In the genomic region with DNA sequence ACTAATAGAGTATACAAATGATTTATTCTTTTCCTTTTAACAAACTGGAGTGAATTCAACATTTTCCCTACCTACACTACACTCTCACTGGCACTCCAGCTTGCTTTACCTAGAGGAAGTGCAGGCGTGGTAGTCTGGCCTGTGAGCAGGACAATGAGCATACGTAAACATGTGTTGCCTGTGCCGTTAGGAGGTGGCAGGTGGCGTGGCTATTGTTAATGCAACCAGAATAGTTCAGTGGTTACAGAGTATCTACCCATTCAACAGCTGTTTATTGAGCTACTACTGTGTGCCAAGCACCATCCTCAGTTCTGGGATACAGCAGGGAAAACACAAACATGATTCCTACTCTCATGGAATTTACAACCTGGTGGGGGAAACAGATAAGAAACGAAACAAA, we compare ENCODE assay signal across 21 cellular contexts.
A peak's percentile ranks its signal among the peaks of the same experiment; 100 is the strongest.
DNase-seq lines count a peak whose midpoint lies in the region; ATAC-seq and TF ChIP-seq lines count a peak whose summit lies in the region.
"Had no signal": no experiment of that assay in that cellular context is flagged by ENCODE, and none has a peak within 500 bp of the region (broad histone marks: within the 10 kb centered on the region; RNA-seq: fewer than 3 reads in every experiment).

No MANE protein-coding gene starts in this region.

- H3K79me2 ChIP-seq in OCI-LY7 (ENCODE audit: insufficient read depth, low read depth, low read length) = no peaks in the 10 kb centered on the region

- POLR2A ChIA-PET in OCI-LY7 (lab: Charles Lee) = interaction anchor here (1.0 to 1.3 kb wide), 2 partner anchors 44 to 52 kb away, joined by 4 read pairs; no protein-coding TSS in a partner anchor

- H3K27ac ChIP-seq in OCI-LY7 (ENCODE audit: low read depth, low read length, poor library complexity, severe bottlenecking) = peak overlapping the region; percentile 85
- H3K27ac ChIP-seq: 22Rv1, BLaER1, C4-2B, GM23248 had no signal

- H2AFZ ChIP-seq in OCI-LY7 (ENCODE audit: low read length) = peak overlapping the region; percentile 23; the same call in 1 of the 2 replicates
- H2AFZ ChIP-seq: GM23248 had no signal

- H3K36me3 ChIP-seq in OCI-LY7 (ENCODE audit: insufficient read depth, low read length) = no peaks in the 10 kb centered on the region
- H3K36me3 ChIP-seq: BLaER1 had no signal

- intact Hi-C loops in OCI-LY7 (cut with micrococcal nuclease; ENCODE audit: unreplicated experiment) = no loop called here

- ATAC-seq in stimulated activated naive CD8-positive, alpha-beta T cell treated with anti-CD3 and anti-CD28 coated beads, Interleukin-15, Interleukin-2, amounts not matched to agents 100 U/mL and 50 U/mL, for 24 hours = no peak
- ATAC-seq in HG03159 (IDR thresholded peaks at IDR 0.05; ENCODE audit: unreplicated experiment) = no peak
- ATAC-seq: CD8-positive, alpha-beta T cell; GM12878 had no signal

- BruUV-seq in OCI-LY7 (replicated peaks; lab: Mats Ljungman, UMichigan) = no TSS peak

- no peaks in the 10 kb centered on the region for H4K20me1 ChIP-seq in OCI-LY7 (ENCODE audit: insufficient read depth, low read length)
- H4K20me1 ChIP-seq: BLaER1 had no signal

- no peak overlapping the region for H3K4me3 ChIP-seq in OCI-LY7 (ENCODE audit: low read depth, low read length, poor library complexity, severe bottlenecking)
- H3K4me3 ChIP-seq: BLaER1, GM12878, GM23248 had no signal

- CTCF ChIA-PET in OCI-LY7 (lab: Charles Lee; ENCODE audit: unreplicated experiment) = no interaction called here

- DNase-seq in NCI-H2107 treated with DMSO at 0.1 percent for 48 hours (lab: John Stamatoyannopoulos, UW; ENCODE audit: unreplicated experiment) (peak; percentile 51), NCI-H2107 (lab: John Stamatoyannopoulos, UW) (no peak), COLO668 (lab: John Stamatoyannopoulos, UW; ENCODE audit: unreplicated experiment) (peak; percentile 41), OCI-LY7 (ENCODE audit: low spot score) (peak; percentile 92), myocyte (ENCODE audit: low read depth) (peak; percentile 60), cerebellum (ENCODE audit: low spot score) (no peak)
- no peak for DNase-seq in stimulated activated naive CD8-positive, alpha-beta T cell treated with anti-CD3 and anti-CD28 coated beads, Interleukin-15, Interleukin-2, amounts not matched to agents 100 U/mL and 50 U/mL, for 24 hours
- DNase-seq: CD4-positive, CD25-positive, alpha-beta regulatory T cell; CD8-positive, alpha-beta T cell; DMS 273 treated with DMSO at 0.1 percent for 48 hours; DMS79; EL; GDM1; GM23248; H7; HCEC 1CT had no signal

- H3K9me2 ChIP-seq in OCI-LY7 (ENCODE audit: insufficient read depth, low read length) = no peaks in the 10 kb centered on the region

- no peak for TF ChIP-seq CTCF in OCI-LY7 (conservative IDR thresholded peaks at IDR 0.05; ENCODE audit: low read length)

- peaks cover 93% of the 10 kb centered on the region for H3K4me1 ChIP-seq in OCI-LY7 (ENCODE audit: insufficient read depth, low read length, poor library complexity, severe bottlenecking)
- H3K4me1 ChIP-seq: BLaER1 had no signal

- H3K4me2 ChIP-seq in OCI-LY7 (ENCODE audit: low read length) = peak overlapping the region; percentile 49
- H3K4me2 ChIP-seq: BLaER1 had no signal

- no peaks in the 10 kb centered on the region for H3K9me3 ChIP-seq in OCI-LY7 (ENCODE audit: low read length)
- H3K9me3 ChIP-seq: BLaER1 had no signal

Comparison
In these comparisons a context has a peak if more than half of its experiments do, and no peak if none do; other contexts are left out.
1. DNase-seq: peak in NCI-H2107 treated with DMSO at 0.1 percent for 48 hours (single experiment), COLO668 (single experiment), OCI-LY7 (single experiment) and myocyte (single experiment); none in NCI-H2107 (single experiment), stimulated activated naive CD8-positive, alpha-beta T cell treated with anti-CD3 and anti-CD28 coated beads, Interleukin-15, Interleukin-2, amounts not matched to agents 100 U/mL and 50 U/mL, for 24 hours (single experiment) and cerebellum (single experiment).